Comparison of ENCODE assay signal across 23 cellular contexts in the genomic region with DNA sequence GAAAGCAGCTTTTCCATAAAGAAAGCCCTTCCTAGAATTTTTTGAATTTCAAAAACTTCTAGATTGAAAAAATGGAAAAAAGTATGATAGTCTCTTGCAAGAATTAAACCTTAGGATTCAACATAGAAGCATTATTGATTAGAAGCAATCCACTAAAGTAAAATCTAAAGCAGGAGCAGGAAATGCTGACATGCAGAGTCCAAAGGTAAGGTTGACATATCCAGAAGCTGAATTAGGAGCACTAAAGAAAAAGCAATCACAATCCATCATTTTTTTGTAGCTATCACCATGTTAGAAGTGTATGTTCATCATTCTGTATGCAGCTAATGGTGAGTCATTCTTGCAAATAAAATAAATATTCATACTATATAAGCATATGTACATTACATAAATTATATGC. TPM values are rescaled to one million over a fixed set of nuclear protein-coding genes. Genes with fewer than 3 reads are reported as not detected.
DNase-seq lines count a peak whose midpoint lies in the region; ATAC-seq and TF ChIP-seq lines count a peak whose summit lies in the region.
"Had no signal": no experiment of that assay in that cellular context is flagged by ENCODE, and none has a peak within 500 bp of the region (broad histone marks: within the 10 kb centered on the region; RNA-seq: fewer than 3 reads in every experiment).

No MANE protein-coding gene starts in this region.

- H3F3A ChIP-seq in PC-3 (ENCODE audit: low read length, unreplicated experiment) = no peaks in the 10 kb centered on the region

- H2AFZ ChIP-seq in PC-3 (ENCODE audit: low read length) = no peak overlapping the region

- H3K36me3 ChIP-seq in PC-3 (ENCODE audit: low read depth, low read length) (no peaks in the 10 kb centered on the region), right lobe of liver (no peaks in the 10 kb centered on the region)
- H3K36me3 ChIP-seq: BE2C, BLaER1 had no signal

- CTCF ChIA-PET in PC-3 (lab: Charles Lee) = no interaction called here

- TF ChIP-seq CTCF in PC-3 (conservative IDR thresholded peaks at IDR 0.05; ENCODE audit: low read depth, low read length) (no peak), right lobe of liver (IDR thresholded peaks at IDR 0.05) (no peak)

- no peak for TF ChIP-seq POLR2A in right lobe of liver (IDR thresholded peaks at IDR 0.05)

- no peaks in the 10 kb centered on the region for H3K4me1 ChIP-seq in PC-3 (ENCODE audit: insufficient read depth, low read length)
- H3K4me1 ChIP-seq in right lobe of liver = peaks cover 0 to 7% (median 0%) of the 10 kb centered on the region in 4 donors
- H3K4me1 ChIP-seq: BE2C, BLaER1 had no signal

- H3K9ac ChIP-seq in PC-3 (ENCODE audit: low read length) = no peak overlapping the region
- H3K9ac ChIP-seq: BLaER1 had no signal

- no peaks in the 10 kb centered on the region for H3K9me3 ChIP-seq in PC-3 (ENCODE audit: low read length)
- H3K9me3 ChIP-seq in right lobe of liver = no peaks in the 10 kb centered on the region
- H3K9me3 ChIP-seq: BE2C, BLaER1 had no signal

- POLR2A ChIA-PET in PC-3 (lab: Charles Lee; ENCODE audit: unreplicated experiment) = interaction anchor here (0.6 kb wide), 1 partner anchor 13 kb away, joined by 4 read pairs; no protein-coding TSS in a partner anchor

- no peak overlapping the region for H3K4me3 ChIP-seq in PC-3 (ENCODE audit: low read length)
- no peak overlapping the region for H3K4me3 ChIP-seq in right lobe of liver
- H3K4me3 ChIP-seq: BLaER1, GM12878 had no signal

- H4K20me1 ChIP-seq in PC-3 (ENCODE audit: low read length) = no peaks in the 10 kb centered on the region
- H4K20me1 ChIP-seq: BLaER1 had no signal

- no peak overlapping the region for H3K27ac ChIP-seq in PC-3 (ENCODE audit: low read length)
- no peak overlapping the region for H3K27ac ChIP-seq in right lobe of liver
- H3K27ac ChIP-seq: BLaER1 had no signal

- no peaks in the 10 kb centered on the region for H3K79me2 ChIP-seq in PC-3 (ENCODE audit: low read length)

- no peaks in the 10 kb centered on the region for H3K9me2 ChIP-seq in PC-3 (replicated peaks; ENCODE audit: low read length)

- H3K4me2 ChIP-seq in PC-3 (ENCODE audit: low read length) = no peak overlapping the region
- H3K4me2 ChIP-seq: BLaER1 had no signal

- H3K27me3 ChIP-seq in PC-3 (ENCODE audit: low read length) = peaks cover 9% of the 10 kb centered on the region; the same call in 1 of the 2 replicates
- no peaks in the 10 kb centered on the region for H3K27me3 ChIP-seq in right lobe of liver
- H3K27me3 ChIP-seq: BE2C, BLaER1 had no signal

- peak; percentile 11 for DNase-seq in NCI-H69 (lab: John Stamatoyannopoulos, UW)
- no peak for DNase-seq in PC-3
- no peak for DNase-seq in right lobe of liver
- DNase-seq in iPS-NIHi7 (ENCODE audit: extremely low spot score) = no peak
- DNase-seq: 8988T; ACHN; BE2C; C1 segment of cervical spinal cord; CD4-positive, alpha-beta memory T cell; CD4-positive, CD25-positive, alpha-beta regulatory T cell; CD8-positive, alpha-beta memory T cell; COR-L47; DMS 273 treated with DMSO at 0.1 percent for 48 hours; DMS153; DMS53; DMS79; DND-41; EL; GDM1 had no signal

- BruUV-seq in PC-3 (replicated peaks; lab: Mats Ljungman, UMichigan) = no TSS peak

- intact Hi-C loops in PC-3 (cut with micrococcal nuclease) = no loop called here
- intact Hi-C loops in right lobe of liver (cut with DNase I) = no loop called here

- ATAC-seq in PC-3 (peak; percentile 45; the same call in 1 of the 2 replicates), right lobe of liver (peak in 3 of 4 donors; percentile 44 to 47 (median 46)), HG02885 (IDR thresholded peaks at IDR 0.05; ENCODE audit: poor library complexity, unreplicated experiment) (no peak)
- ATAC-seq: GM12878 had no signal

RNA-seq across cellular contexts. Expression of gene RNF180, which starts 39.4 kb away (rescaled TPM):
- total RNA-seq in PC-3 (2014; rRNA removed) (5.1 and 5.4 TPM in 2 replicates), right lobe of liver (1 to 10 TPM; 3.8 to 6.7 (median 6.0) TPM)
- total RNA-seq: CD4-positive, alpha-beta memory T cell; CD4-positive, CD25-positive, alpha-beta regulatory T cell; CD8-positive, alpha-beta memory T cell; G401 had no signal
